Comparison of ENCODE assay signal across 26 cellular contexts in genomic region chr9:134429481-134429880, GRCh38.
"Had no signal": no experiment of that assay in that cellular context is flagged by ENCODE, and none has a peak within 500 bp of the region (broad histone marks: within the 10 kb centered on the region; RNA-seq: fewer than 3 reads in every experiment).

No MANE protein-coding gene starts in this region.

- DNase-seq: IMR-90, Karpas-422, KG1, MG63, NCI-H1092, NCI-H1105 treated with DMSO at 0.1 percent for 48 hours, NCI-H1417 treated with DMSO at 0.1 percent for 48 hours, NCI-H146, NCI-H1694 treated with DMSO at 0.1 percent for 48 hours, NCI-H1930, NCI-H2081, NCI-H2107, NCI-H2171, NCI-H226, NCI-H446, NCI-H510A, NCI-H524 treated with DMSO at 0.1 percent for 48 hours, NCI-H69, NCI-H774, PC-3, SHP77 treated with DMSO at 0.1 percent for 48 hours, SJCRH30 had no signal

- H3K27ac ChIP-seq: SJCRH30 had no signal

- H3K9me3 ChIP-seq: MG63, SJCRH30 had no signal

- H3K27me3 ChIP-seq: MG63, SJCRH30 had no signal

- H3K36me3 ChIP-seq: SJCRH30 had no signal

- ATAC-seq: HepG2, Panc1, PC-3, Right ventricle myocardium inferior, SK-N-SH treated with all-trans-retinoic acid at 6 μM for 48 hours had no signal

- H3K4me3 ChIP-seq: MG63, SJCRH30 had no signal
